In genomic region chr17:2025220-2025621, GRCh38 we compare ENCODE assay signal across 9 cellular contexts. TPM values are rescaled to one million over a fixed set of nuclear protein-coding genes. Genes with fewer than 3 reads are reported as not detected.
A peak's percentile ranks its signal among the peaks of the same experiment; 100 is the strongest.
DNase-seq lines count a peak whose midpoint lies in the region; ATAC-seq, FAIRE-seq and TF ChIP-seq lines count a peak whose summit lies in the region.
"Had no signal": no experiment of that assay in that cellular context is flagged by ENCODE, and none has a peak within 500 bp of the region (broad histone marks: within the 10 kb centered on the region; RNA-seq: fewer than 3 reads in every experiment).

Gene RTN4RL1 (minus strand): TSS chr17:2025334. CDS start chr17:2024865, 469 bp downstream.

- FAIRE-seq in A549 (lab: Jason Lieb, UNC): no peak
- FAIRE-seq: GM18507 had no signal

- H3K36me3 ChIP-seq in HEK293 (ENCODE audit: control insufficient read depth in 2 of 2, insufficient read depth in 1 of 2, low read length in 2 of 2) (no peaks in the 10 kb centered on the region), RWPE2 (ENCODE audit: low read depth) (no peaks in the 10 kb centered on the region), gastroesophageal sphincter (no peaks in the 10 kb centered on the region), ovary (no peaks in the 10 kb centered on the region), vagina (no peaks in the 10 kb centered on the region)

- DNase-seq in A549 (ENCODE audit: low read depth in 1 of 2, low spot score in 1 of 2): peak; percentile 80
- DNase-seq in RWPE2 (ENCODE audit: low spot score): no peak
- peak; percentile 78 for DNase-seq in activated naive CD4-positive, alpha-beta T cell treated with anti-CD3 and anti-CD28 coated beads for 36 hours
- DNase-seq in ovary: peak; percentile 58 to 76 (median 68)
- no peak for DNase-seq in vagina (ENCODE audit: extremely low spot score in 2 of 2)

- H3K36me3 Mint-ChIP-seq in activated naive CD4-positive, alpha-beta T cell treated with anti-CD3 and anti-CD28 coated beads for 36 hours (ENCODE audit: low read depth): no peaks in the 10 kb centered on the region

- H3K27me3 ChIP-seq in RWPE2 (ENCODE audit: insufficient read depth, poor library complexity, severe bottlenecking) (peaks cover 30% of the 10 kb centered on the region), gastroesophageal sphincter (peaks cover 74% of the 10 kb centered on the region), ovary (no peaks in the 10 kb centered on the region), vagina (no peaks in the 10 kb centered on the region)

- TF ChIP-seq POLR2A in A549 (IDR thresholded peaks at IDR 0.05; ENCODE audit: low read length): no peak; the same call in 1 of the 2 replicates
- TF ChIP-seq POLR2A in gastroesophageal sphincter (IDR thresholded peaks at IDR 0.05): no peak
- no peak for TF ChIP-seq POLR2A in ovary (IDR thresholded peaks at IDR 0.05)
- TF ChIP-seq POLR2A in vagina (IDR thresholded peaks at IDR 0.05): no peak

- H3K27me3 Mint-ChIP-seq in activated naive CD4-positive, alpha-beta T cell treated with anti-CD3 and anti-CD28 coated beads for 36 hours (ENCODE audit: low read depth): peaks cover 30% of the 10 kb centered on the region

- H3K27ac ChIP-seq in A549 (peak within 1 kb of the TSS; percentile 44 to 78; a peak in 5 of 6 replicates), HEK293 (ENCODE audit: extremely low read depth, low read depth, low read length) (peak within 1 kb of the TSS; percentile 39; the same call in 1 of the 2 replicates), RWPE2 (ENCODE audit: poor library complexity, severe bottlenecking) (no peak within 1 kb of the TSS), gastroesophageal sphincter (peak within 1 kb of the TSS in 1 of 4 donors; percentile 55), ovary (no peak within 1 kb of the TSS), vagina (peak within 1 kb of the TSS; percentile 80)

- 2% methylated on average over 20 of the region's 47 CpGs for WGBS in A549 (ENCODE audit: missing lambda C conversion rate)
- no CpG with 5 or more reads among the region's 47 CpGs for WGBS in gastroesophageal sphincter (ENCODE audit: low coverage in 1 of 2), 2 donors
- 1% methylated on average over 45 to 47 of the region's 47 CpGs for WGBS in ovary, 3 donors

- H3K4me3 Mint-ChIP-seq in activated naive CD4-positive, alpha-beta T cell treated with anti-CD3 and anti-CD28 coated beads for 36 hours: peak within 1 kb of the TSS; percentile 73

- POLR2A ChIA-PET in A549 (lab: Yijun Ruan, JAX): interaction anchor here (0.6 to 3.3 kb wide), 4 partner anchors 27 to 1318 kb away, joined by 3 to 23 read pairs (median 10); no protein-coding TSS in a partner anchor
- POLR2A ChIA-PET in HEK293 (lab: Yijun Ruan, JAX): interaction anchor here (0.6 to 3.5 kb wide), 16 partner anchors 14 to 376 kb away, joined by 3 to 19 read pairs (median 4); partner anchors contain the start of genes OVCA2, RPA1 and SMYD4

- TF ChIP-seq RAD21 in A549 (conservative IDR thresholded peaks at IDR 0.05 in 1 of 2, IDR thresholded peaks at IDR 0.05 in 1 of 2): no peak

- H3K4me1 Mint-ChIP-seq in activated naive CD4-positive, alpha-beta T cell treated with anti-CD3 and anti-CD28 coated beads for 36 hours (ENCODE audit: low read depth): peaks cover 14% of the 10 kb centered on the region

- H3K9me3 Mint-ChIP-seq in activated naive CD4-positive, alpha-beta T cell treated with anti-CD3 and anti-CD28 coated beads for 36 hours: no peaks in the 10 kb centered on the region

- peak within 1 kb of the TSS; percentile 43 for H3K4me3 ChIP-seq in A549
- H3K4me3 ChIP-seq in HEK293 (ENCODE audit: low read depth, low read length): peak within 1 kb of the TSS; percentile 40
- H3K4me3 ChIP-seq in RWPE2 (ENCODE audit: severe bottlenecking): peak within 1 kb of the TSS; percentile 34
- peak within 1 kb of the TSS; percentile 27 to 61 for H3K4me3 ChIP-seq in gastroesophageal sphincter
- peak within 1 kb of the TSS; percentile 30 for H3K4me3 ChIP-seq in ovary
- H3K4me3 ChIP-seq in vagina: peak within 1 kb of the TSS; percentile 60 to 64

- no peak within 1 kb of the TSS for H3K27ac Mint-ChIP-seq in activated naive CD4-positive, alpha-beta T cell treated with anti-CD3 and anti-CD28 coated beads for 36 hours

- peak within 1 kb of the TSS; percentile 96 for H3K4me2 ChIP-seq in A549

- intact Hi-C loops in activated naive CD4-positive, alpha-beta T cell treated with anti-CD3 and anti-CD28 coated beads for 36 hours (cut with micrococcal nuclease): no loop called here
- intact Hi-C loops in ovary (cut with DNase I) (loop anchor here in 3 of 4 donors (2.0 to 10.0 kb wide), 4 partner anchors 116 to 370 kb away; partner anchors contain the start of gene TLCD2 (in 1 of the 3)), vagina (cut with DNase I) (loop anchor here (1.0 kb wide), 1 partner anchor 116 kb away; no protein-coding TSS in a partner anchor)

- peak; percentile 25 to 45 for ATAC-seq in A549
- peak; percentile 52 for ATAC-seq in RWPE2 (ENCODE audit: low read depth)
- ATAC-seq in gastroesophageal sphincter: peak; percentile 45
- ATAC-seq in HG03460 (IDR thresholded peaks at IDR 0.05; ENCODE audit: unreplicated experiment): no peak

- CTCF ChIA-PET in A549 (lab: Yijun Ruan, JAX) (interaction anchor here (0.6 to 17.0 kb wide), 46 partner anchors 7 to 746 kb away, joined by 3 to 420 read pairs (median 8); partner anchors contain the start of genes OVCA2, RILP and TRARG1), HEK293 (lab: Yijun Ruan, JAX) (interaction anchor here (0.6 to 12.2 kb wide), 18 partner anchors 13 to 746 kb away, joined by 3 to 145 read pairs (median 4); partner anchors contain the start of genes HIC1 and OVCA2)
- CTCF ChIA-PET in activated naive CD4-positive, alpha-beta T cell treated with anti-CD3 and anti-CD28 coated beads for 36 hours (lab: Charles Lee): interaction anchor here (0.6 to 3.1 kb wide), 3 partner anchors 115 to 703 kb away, joined by 4 to 11 read pairs (median 6); no protein-coding TSS in a partner anchor

- H3K4me1 ChIP-seq in A549 (peaks cover 14% of the 10 kb centered on the region), HEK293 (ENCODE audit: control insufficient read depth, insufficient read depth, low read length) (peaks cover 10% of the 10 kb centered on the region; the same call in 1 of the 2 replicates), RWPE2 (ENCODE audit: insufficient read depth, poor library complexity, severe bottlenecking) (no peaks in the 10 kb centered on the region), gastroesophageal sphincter (peaks cover 0 to 41% (median 23%) of the 10 kb centered on the region in 3 donors), ovary (ENCODE audit: insufficient read depth) (peaks cover 4% of the 10 kb centered on the region), vagina (peaks cover 39% of the 10 kb centered on the region)

- no peak for TF ChIP-seq EP300 in A549 (IDR thresholded peaks at IDR 0.05)
- TF ChIP-seq EP300 in gastroesophageal sphincter (IDR thresholded peaks at IDR 0.05): no peak
- TF ChIP-seq EP300 in ovary (IDR thresholded peaks at IDR 0.05): no peak

- TF ChIP-seq CTCF in A549 (IDR thresholded peaks at IDR 0.05) (no peak), HEK293 (tag by site-specific recombination; IDR thresholded peaks at IDR 0.05) (peak; percentile 88), RWPE2 (IDR thresholded peaks at IDR 0.05; ENCODE audit: poor library complexity, severe bottlenecking) (no peak), gastroesophageal sphincter (IDR thresholded peaks at IDR 0.05) (no peak), ovary (IDR thresholded peaks at IDR 0.05) (no peak), vagina (IDR thresholded peaks at IDR 0.05) (no peak)

- H3K9me3 ChIP-seq in A549: no peaks in the 10 kb centered on the region
- H3K9me3 ChIP-seq in HEK293 (ENCODE audit: control insufficient read depth, insufficient read depth, low read depth, low read length): no peaks in the 10 kb centered on the region
- H3K9me3 ChIP-seq in RWPE2 (ENCODE audit: severe bottlenecking): no peaks in the 10 kb centered on the region
- H3K9me3 ChIP-seq in gastroesophageal sphincter: no peaks in the 10 kb centered on the region
- H3K9me3 ChIP-seq in ovary: no peaks in the 10 kb centered on the region
- H3K9me3 ChIP-seq in vagina: no peaks in the 10 kb centered on the region

TF ChIP-seq in A549, 52 proteins besides CTCF, POLR2A, EP300 and RAD21:
- TF ChIP-seq RNF2 (IDR thresholded peaks at IDR 0.05; ENCODE audit: borderline replicate concordance, low read depth): 0 out of 2 replicates have a peak, but pooled peaks have one; percentile 17
- TF ChIP-seq MAZ (IDR thresholded peaks at IDR 0.05; ENCODE audit: borderline replicate concordance, low read depth, low read length): 0 out of 2 replicates have a peak, but pooled peaks have one; percentile 16
- no peak for TF ChIP-seq HOXB13 (CRISPR knock-in tag; IDR thresholded peaks at IDR 0.05; ENCODE audit: low read depth)
- no peak for TF ChIP-seq ZSCAN20 (CRISPR knock-in tag; IDR thresholded peaks at IDR 0.05)
- no peak for TF ChIP-seq RARB (CRISPR knock-in tag; IDR thresholded peaks at IDR 0.05)
TF ChIP-seq in A549: peak in this region for 2.

TF ChIP-seq in HEK293, 187 proteins besides CTCF, POLR2A, EP300 and RAD21 (continues in another document):
- TF ChIP-seq ZNF639 (tag by site-specific recombination; IDR thresholded peaks at IDR 0.05): no peak
- TF ChIP-seq KLF7 (tag by site-specific recombination; IDR thresholded peaks at IDR 0.05; ENCODE audit: borderline replicate concordance): peak; percentile 61; the same call in 1 of the 2 replicates
- TF ChIP-seq ZNF501 (tag by site-specific recombination; IDR thresholded peaks at IDR 0.05): 0 out of 2 replicates have a peak, but pooled peaks have one; percentile 12
- TF ChIP-seq ZNF133 (tag by site-specific recombination; IDR thresholded peaks at IDR 0.05): no peak

RNA-seq across cellular contexts. Expression of gene RTN4RL1, which starts in this region (rescaled TPM):
- polyA plus RNA-seq in A549 (2011; rRNA removed) (0.39 and 0.46 TPM in 2 replicates), A549 (2017; fragmentation: RNase III; extraction: RNeasy Plus Mini Kit Qiagen cat#74134 plus additional on column Dnase treatment) (1.4 to 1.8 TPM (median 1.5 TPM) in 3 replicates), ovary (under 1 TPM; 0.30 to 0.42 TPM)
- polyA plus RNA-seq in A549 (2012; cell fraction: cytosol; rRNA removed): 0.96 and 1.8 TPM in 2 replicates
- 1.8 and 2.1 TPM in 2 replicates for polyA plus RNA-seq in A549 (2012; cell fraction: nucleus; rRNA removed)
- polyA minus RNA-seq in A549 (2011; rRNA and poly(A)+ RNA removed): 0.44 and 0.45 TPM in 2 replicates
- total RNA-seq in activated naive CD4-positive, alpha-beta T cell treated with anti-CD3 and anti-CD28 coated beads for 36 hours: under 1 TPM; 0.14 to 0.30 TPM
- total RNA-seq in gastroesophageal sphincter (under 1 TPM in 3 of 4 donors, not detected in 1; 0.58 to 0.81 (median 0.72) TPM), ovary (1 to 10 TPM in 5 of 7 donors, under 1 TPM in 1, not detected in 1; 0.92 to 4.1 (median 1.9) TPM), vagina (3.7 TPM)

Comparison
In these comparisons a context has a peak if more than half of its experiments do, and no peak if none do; other contexts are left out.
1. Peak in DNase-seq in activated naive CD4-positive, alpha-beta T cell treated with anti-CD3 and anti-CD28 coated beads for 36 hours; RNA of the gene not detected or under 1 TPM.
2. Peak in ATAC-seq and H3K4me3 ChIP-seq in gastroesophageal sphincter; RNA of the gene not detected or under 1 TPM.
3. DNase-seq: peak in A549 (2 of 2) and ovary (5 of 5); none in RWPE2 (single experiment) and vagina (0 of 2).
4. H3K27ac ChIP-seq: peak in A549 (2 of 2), HEK293 (single experiment) and vagina (single experiment); none in RWPE2 (single experiment) and ovary (0 of 2).
5. Of the 5 proteins assayed by ChIP-seq in both HEK293 and A549: peak only in HEK293: CTCF; only in A549: none; in both: none; in neither: 4.
6. Peak in every context shown above with its lines, with median percentiles within 50 percentile points of each other: H3K4me3 ChIP-seq.